In the genomic region with DNA sequence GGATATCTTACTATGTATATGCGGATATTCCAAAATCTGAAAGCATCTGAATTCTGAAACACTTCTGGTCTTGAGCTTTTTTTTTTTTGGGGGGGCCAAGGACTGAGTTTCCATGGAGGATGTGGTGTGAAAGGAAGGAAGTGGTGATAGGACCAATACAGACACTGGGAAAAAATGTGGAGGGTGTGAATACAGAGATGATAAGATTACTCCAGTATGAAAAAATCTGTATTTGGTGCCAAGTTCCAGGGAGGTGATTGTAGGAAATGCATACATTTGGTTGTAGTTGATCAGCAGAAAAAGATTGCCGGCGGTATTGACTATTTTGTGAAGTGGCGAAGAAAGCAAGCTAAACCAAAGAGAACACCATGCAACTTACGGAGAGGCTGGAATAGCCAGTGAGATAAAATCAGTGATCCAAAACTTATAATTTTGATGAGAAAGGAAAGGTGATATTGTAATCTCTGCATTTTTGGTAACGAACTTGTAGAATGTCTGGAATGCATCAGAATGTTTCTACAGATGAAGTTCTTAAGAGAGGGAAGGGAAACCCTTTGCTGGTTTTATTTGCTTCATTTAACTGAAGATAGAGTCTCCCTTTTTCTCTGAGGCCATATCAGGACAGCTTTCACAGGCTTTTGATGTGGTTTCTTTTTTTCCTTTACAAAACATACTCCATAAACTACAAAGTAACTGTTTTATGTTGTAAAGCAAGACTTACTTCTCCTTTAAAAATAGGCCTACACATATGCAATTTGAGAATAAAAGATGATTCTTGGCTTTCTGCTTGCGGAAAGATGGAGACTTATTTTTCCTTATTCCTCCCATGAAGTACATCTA, we compare ENCODE assay signal across 14 cellular contexts. TPM values are rescaled to one million over a fixed set of nuclear protein-coding genes. Genes with fewer than 3 reads are reported as not detected.
A peak's percentile ranks its signal among the peaks of the same experiment; 100 is the strongest.
DNase-seq lines count a peak whose midpoint lies in the region; ATAC-seq, FAIRE-seq and TF ChIP-seq lines count a peak whose summit lies in the region.
"Had no signal": no experiment of that assay in that cellular context is flagged by ENCODE, and none has a peak within 500 bp of the region (broad histone marks: within the 10 kb centered on the region; RNA-seq: fewer than 3 reads in every experiment).

No MANE protein-coding gene starts in this region.

- peaks cover 30% of the 10 kb centered on the region for H3K4me1 ChIP-seq in OCI-LY7 (ENCODE audit: insufficient read depth, low read length, poor library complexity, severe bottlenecking)

- H3K36me3 ChIP-seq in bronchial epithelial cell (ENCODE audit: control insufficient read depth, insufficient read depth, low read length) (peaks cover 4% of the 10 kb centered on the region), OCI-LY7 (ENCODE audit: insufficient read depth, low read length) (peaks cover 18% of the 10 kb centered on the region; the same call in 1 of the 2 replicates)

- no peaks in the 10 kb centered on the region for H3K9me2 ChIP-seq in OCI-LY7 (ENCODE audit: insufficient read depth, low read length)

- CTCF ChIA-PET in OCI-LY7 (lab: Charles Lee; ENCODE audit: unreplicated experiment) = interaction anchor here (0.6 kb wide), 1 partner anchor 425 kb away, joined by 3 read pairs; no protein-coding TSS in a partner anchor

- no peaks in the 10 kb centered on the region for H3K9me3 ChIP-seq in OCI-LY7 (ENCODE audit: low read length)
- H3K9me3 ChIP-seq: upper lobe of right lung had no signal

- BruUV-seq in OCI-LY7 (replicated peaks; lab: Mats Ljungman, UMichigan) = no TSS peak

- H4K20me1 ChIP-seq in OCI-LY7 (ENCODE audit: insufficient read depth, low read length) = peaks cover 13% of the 10 kb centered on the region; the same call in 1 of the 2 replicates

- H3K4me3 ChIP-seq in bronchial epithelial cell (ENCODE audit: low read depth, low read length) (no peak overlapping the region), OCI-LY7 (ENCODE audit: low read depth, low read length, poor library complexity, severe bottlenecking) (no peak overlapping the region)
- H3K4me3 ChIP-seq: upper lobe of right lung had no signal

- H3K4me3 Mint-ChIP-seq in T-helper 2 cell treated with Interferon-gamma antibody and Interleukin-4, amounts not matched to agents 5 μg/mL and 100 μg/mL, for 36 hours = peak overlapping the region; percentile 51
- H3K4me3 Mint-ChIP-seq in IgD-negative memory B cell = peak overlapping the region in 1 of 4 donors; percentile 38
- peak overlapping the region; percentile 65 to 83 (median 74) for H3K4me3 Mint-ChIP-seq in naive thymus-derived CD8-positive, alpha-beta T cell

- POLR2A ChIA-PET in naive thymus-derived CD8-positive, alpha-beta T cell (lab: Charles Lee) = interaction anchor here (1.0 to 3.0 kb wide), 4 partner anchors 8 to 42 kb away, joined by 3 to 26 read pairs (median 6); a partner anchor contains a TSS
- POLR2A ChIA-PET in OCI-LY7 (lab: Charles Lee) = no interaction called here

- no peak for DNase-seq in T-helper 2 cell treated with Interferon-gamma antibody and Interleukin-4, amounts not matched to agents 5 μg/mL and 100 μg/mL, for 36 hours (ENCODE audit: low spot score)
- DNase-seq in T-helper 2 cell (no peak), bronchial epithelial cell (ENCODE audit: low read depth) (peak; percentile 58), SIG-M5 (lab: John Stamatoyannopoulos, UW) (no peak), OCI-LY7 (ENCODE audit: low spot score) (no peak), NCI-H446 (lab: John Stamatoyannopoulos, UW) (no peak)
- no peak for DNase-seq in naive thymus-derived CD8-positive, alpha-beta T cell
- DNase-seq: caudate nucleus, NCI-H2107, upper lobe of right lung had no signal

- H3K27me3 ChIP-seq in bronchial epithelial cell (ENCODE audit: control insufficient read depth, insufficient read depth, low read length) = no peaks in the 10 kb centered on the region
- H3K27me3 ChIP-seq: upper lobe of right lung had no signal

- no peak for TF ChIP-seq CTCF in bronchial epithelial cell (IDR thresholded peaks at IDR 0.05; ENCODE audit: insufficient read depth, low read length, severe bottlenecking)
- TF ChIP-seq CTCF in OCI-LY7 (conservative IDR thresholded peaks at IDR 0.05; ENCODE audit: low read length) = no peak

- H2AFZ ChIP-seq in OCI-LY7 (ENCODE audit: low read length) = no peak overlapping the region

- intact Hi-C loops in OCI-LY7 (cut with micrococcal nuclease; ENCODE audit: unreplicated experiment) = no loop called here

- no peaks in the 10 kb centered on the region for H3K9me3 Mint-ChIP-seq in T-helper 2 cell treated with Interferon-gamma antibody and Interleukin-4, amounts not matched to agents 5 μg/mL and 100 μg/mL, for 36 hours
- H3K9me3 Mint-ChIP-seq in IgD-negative memory B cell = no peaks in the 10 kb centered on the region
- no peaks in the 10 kb centered on the region for H3K9me3 Mint-ChIP-seq in naive thymus-derived CD8-positive, alpha-beta T cell

- no peak for FAIRE-seq in bronchial epithelial cell (lab: Jason Lieb, UNC)
- FAIRE-seq: A204.1 had no signal

- no peak overlapping the region for H3K4me2 ChIP-seq in OCI-LY7 (ENCODE audit: low read length)

- H3K27ac ChIP-seq in OCI-LY7 (ENCODE audit: low read depth, low read length, poor library complexity, severe bottlenecking) = no peak overlapping the region
- H3K27ac ChIP-seq: upper lobe of right lung had no signal

- H3K79me2 ChIP-seq in OCI-LY7 (ENCODE audit: insufficient read depth, low read depth, low read length) = peaks cover 48% of the 10 kb centered on the region

- H3K27me3 Mint-ChIP-seq in T-helper 2 cell treated with Interferon-gamma antibody and Interleukin-4, amounts not matched to agents 5 μg/mL and 100 μg/mL, for 36 hours (ENCODE audit: low read depth) = no peaks in the 10 kb centered on the region
- no peaks in the 10 kb centered on the region for H3K27me3 Mint-ChIP-seq in IgD-negative memory B cell
- no peaks in the 10 kb centered on the region for H3K27me3 Mint-ChIP-seq in naive thymus-derived CD8-positive, alpha-beta T cell

- peak overlapping the region; percentile 55 for H3K27ac Mint-ChIP-seq in T-helper 2 cell treated with Interferon-gamma antibody and Interleukin-4, amounts not matched to agents 5 μg/mL and 100 μg/mL, for 36 hours
- H3K27ac Mint-ChIP-seq in IgD-negative memory B cell = peak overlapping the region in 2 of 3 donors; percentile 45 to 63
- peak overlapping the region; percentile 84 to 96 (median 92) for H3K27ac Mint-ChIP-seq in naive thymus-derived CD8-positive, alpha-beta T cell

- ATAC-seq in naive thymus-derived CD8-positive, alpha-beta T cell = peak in 1 of 2 donors; percentile 57

- H3K36me3 Mint-ChIP-seq in T-helper 2 cell treated with Interferon-gamma antibody and Interleukin-4, amounts not matched to agents 5 μg/mL and 100 μg/mL, for 36 hours (ENCODE audit: low read depth) = peaks cover 39% of the 10 kb centered on the region
- H3K36me3 Mint-ChIP-seq in IgD-negative memory B cell = peaks cover 5% of the 10 kb centered on the region
- H3K36me3 Mint-ChIP-seq in naive thymus-derived CD8-positive, alpha-beta T cell = peaks cover 0 to 5% (median 2%) of the 10 kb centered on the region in 3 donors

- peaks cover 64% of the 10 kb centered on the region for H3K4me1 Mint-ChIP-seq in T-helper 2 cell treated with Interferon-gamma antibody and Interleukin-4, amounts not matched to agents 5 μg/mL and 100 μg/mL, for 36 hours (ENCODE audit: low read depth)
- H3K4me1 Mint-ChIP-seq in IgD-negative memory B cell = peaks cover 28 to 41% (median 29%) of the 10 kb centered on the region in 3 donors
- H3K4me1 Mint-ChIP-seq in naive thymus-derived CD8-positive, alpha-beta T cell = peaks cover 51 to 95% (median 90%) of the 10 kb centered on the region in 4 donors

RNA-seq across cellular contexts. Expression of a gene that starts 6.0 kb away (rescaled TPM):
- polyA plus RNA-seq in IgD-negative memory B cell = 14.7 TPM
- 11.1 and 11.3 TPM in 2 replicates for total RNA-seq in bronchial epithelial cell
- total RNA-seq in naive thymus-derived CD8-positive, alpha-beta T cell = 10 to 100 TPM; 46.8 to 49.4 TPM
- polyA plus RNA-seq in naive thymus-derived CD8-positive, alpha-beta T cell = 10 to 100 TPM; 15.9 to 21.6 (median 18.0) TPM
- 8.5 and 9.7 TPM in 2 replicates for total RNA-seq in OCI-LY7 (2014; rRNA removed; shearing (Covaris generic))
- 18.9 and 19.9 TPM in 2 replicates for total RNA-seq in OCI-LY7 (2022)

RNA-seq across cellular contexts. Expression of a gene that starts 13.2 kb away (rescaled TPM):
- polyA plus RNA-seq in IgD-negative memory B cell = 54.8 TPM
- total RNA-seq in bronchial epithelial cell (54.5 and 55.8 TPM in 2 replicates), OCI-LY7 (2022) (105 and 106 TPM in 2 replicates)
- total RNA-seq in naive thymus-derived CD8-positive, alpha-beta T cell = 10 to 100 TPM; 29.0 to 33.9 TPM
- polyA plus RNA-seq in naive thymus-derived CD8-positive, alpha-beta T cell = 10 to 100 TPM; 31.0 to 53.5 (median 33.9) TPM
- total RNA-seq in OCI-LY7 (2014; rRNA removed; shearing (Covaris generic)) = 98.2 and 112 TPM in 2 replicates

RNA-seq across cellular contexts. Expression of a gene that starts 36.5 kb away (rescaled TPM):
- not detected for polyA plus RNA-seq in IgD-negative memory B cell
- total RNA-seq in bronchial epithelial cell = not detected in 2 replicates
- not detected for total RNA-seq in naive thymus-derived CD8-positive, alpha-beta T cell
- not detected for polyA plus RNA-seq in naive thymus-derived CD8-positive, alpha-beta T cell
- total RNA-seq in OCI-LY7 (2014; rRNA removed; shearing (Covaris generic)) = not detected in 2 replicates
- total RNA-seq in OCI-LY7 (2022) = not detected in 2 replicates
- total RNA-seq: LHCN-M2, skeletal muscle tissue, upper lobe of right lung had no signal
